8 cellular contexts compared by ENCODE assay signal in genomic region chr6:159720708-159721107, GRCh38. TPM values are rescaled to one million over a fixed set of nuclear protein-coding genes. Genes with fewer than 3 reads are reported as not detected.
DNase-seq lines count a peak whose midpoint lies in the region; ATAC-seq, FAIRE-seq and TF ChIP-seq lines count a peak whose summit lies in the region.

No MANE protein-coding gene starts in this region.

- no peak overlapping the region for H3K4me3 ChIP-seq in bronchial epithelial cell (ENCODE audit: low read depth, low read length)
- no peak overlapping the region for H3K4me3 ChIP-seq in naive thymus-derived CD4-positive, alpha-beta T cell (ENCODE audit: low read length)

- H3K27ac Mint-ChIP-seq in naive thymus-derived CD4-positive, alpha-beta T cell: peak overlapping the region in 1 of 9 donors; percentile 32

- H3K9me3 ChIP-seq in naive thymus-derived CD4-positive, alpha-beta T cell (ENCODE audit: control insufficient read depth in 2 of 3, low read length in 3 of 3): no peaks in the 10 kb centered on the region

- no peaks in the 10 kb centered on the region for H3K36me3 ChIP-seq in bronchial epithelial cell (ENCODE audit: control insufficient read depth, insufficient read depth, low read length)
- no peaks in the 10 kb centered on the region for H3K36me3 ChIP-seq in naive thymus-derived CD4-positive, alpha-beta T cell (ENCODE audit: control insufficient read depth in 2 of 3, insufficient read depth in 3 of 3, low read length in 3 of 3)

- H3K4me3 Mint-ChIP-seq in naive thymus-derived CD4-positive, alpha-beta T cell: no peak overlapping the region

- CTCF ChIA-PET in naive thymus-derived CD4-positive, alpha-beta T cell (lab: Charles Lee): interaction anchor here (0.6 to 1.6 kb wide), 10 partner anchors 9 to 736 kb away, joined by 3 to 7 read pairs (median 3); no protein-coding TSS in a partner anchor

- H3K4me1 ChIP-seq in naive thymus-derived CD4-positive, alpha-beta T cell (ENCODE audit: control insufficient read depth in 2 of 2, insufficient read depth in 2 of 2, low read length in 2 of 2): peaks cover under 1 to 4% of the 10 kb centered on the region in 2 donors

- peaks cover 7 to 18% (median 11%) of the 10 kb centered on the region in 5 donors for H3K36me3 Mint-ChIP-seq in naive thymus-derived CD4-positive, alpha-beta T cell

- H3K4me1 Mint-ChIP-seq in naive thymus-derived CD4-positive, alpha-beta T cell: peaks cover 12 to 33% (median 25%) of the 10 kb centered on the region in 7 donors

- no peak overlapping the region for H3K27ac ChIP-seq in naive thymus-derived CD4-positive, alpha-beta T cell (ENCODE audit: low read depth, low read length)

- peak; percentile 41 for DNase-seq in CD1c-positive myeloid dendritic cell (ENCODE audit: extremely low spot score)
- DNase-seq in NCI-H748 treated with DMSO at 0.1 percent for 48 hours (lab: John Stamatoyannopoulos, UW): peak; percentile 49
- peak; percentile 59 for DNase-seq in bronchial epithelial cell (ENCODE audit: low read depth)
- DNase-seq in naive thymus-derived CD4-positive, alpha-beta T cell: peak in 7 of 9 donors; percentile 54 to 73 (median 65)

- intact Hi-C loops in naive thymus-derived CD4-positive, alpha-beta T cell (cut with micrococcal nuclease): loop anchor here (1.0 to 10.0 kb wide), 7 partner anchors 28 to 906 kb away; partner anchors contain the start of genes EZR (in 1 of the 2) and TAGAP (in 1 of the 2)

- POLR2A ChIA-PET in naive thymus-derived CD4-positive, alpha-beta T cell (lab: Charles Lee): interaction anchor here (1.0 to 1.3 kb wide), 3 partner anchors 26 to 69 kb away, joined by 3 to 6 read pairs (median 3); no protein-coding TSS in a partner anchor

- H3K27me3 Mint-ChIP-seq in naive thymus-derived CD4-positive, alpha-beta T cell: no peaks in the 10 kb centered on the region

- ATAC-seq in naive thymus-derived CD4-positive, alpha-beta T cell: peak; percentile 85
- no peak for ATAC-seq in HG03354 (IDR thresholded peaks at IDR 0.05; ENCODE audit: poor library complexity, severe bottlenecking, unreplicated experiment)
- ATAC-seq in HG03135 (IDR thresholded peaks at IDR 0.05; ENCODE audit: unreplicated experiment): no peak
- ATAC-seq in GM21423 (IDR thresholded peaks at IDR 0.05; ENCODE audit: unreplicated experiment): no peak

- TF ChIP-seq CTCF in GM12874 (IDR thresholded peaks at IDR 0.05; ENCODE audit: insufficient read depth, low read depth, low read length): peak; percentile 21; the same call in 1 of the 2 replicates
- TF ChIP-seq CTCF in bronchial epithelial cell (IDR thresholded peaks at IDR 0.05; ENCODE audit: insufficient read depth, low read length, severe bottlenecking): peak; percentile 40

- H3K27me3 ChIP-seq in bronchial epithelial cell (ENCODE audit: control insufficient read depth, insufficient read depth, low read length): no peaks in the 10 kb centered on the region
- no peaks in the 10 kb centered on the region for H3K27me3 ChIP-seq in naive thymus-derived CD4-positive, alpha-beta T cell (ENCODE audit: control insufficient read depth in 2 of 2, insufficient read depth in 2 of 2, low read length in 2 of 2)

- no peak for FAIRE-seq in bronchial epithelial cell (lab: Jason Lieb, UNC)

- peaks cover 0 to 11% (median 3%) of the 10 kb centered on the region in 11 donors for H3K9me3 Mint-ChIP-seq in naive thymus-derived CD4-positive, alpha-beta T cell

RNA-seq across cellular contexts. Expression of gene WTAP, which starts 6.6 kb away (rescaled TPM):
- 115 and 125 TPM in 2 replicates for total RNA-seq in bronchial epithelial cell
- total RNA-seq in naive thymus-derived CD4-positive, alpha-beta T cell: 100 to 1,000 TPM; 117 to 152 (median 141) TPM
- polyA plus RNA-seq in naive thymus-derived CD4-positive, alpha-beta T cell: 100 to 1,000 TPM; 131 to 133 TPM

RNA-seq across cellular contexts. Expression of gene SOD2, which starts 27.7 kb away (rescaled TPM):
- 62.5 and 71.3 TPM in 2 replicates for total RNA-seq in bronchial epithelial cell
- total RNA-seq in naive thymus-derived CD4-positive, alpha-beta T cell: 100 to 1,000 TPM in 4 of 5 experiments, 10 to 100 TPM in 1; 80.2 to 306 (median 105) TPM
- 100 to 1,000 TPM; 114 to 128 TPM for polyA plus RNA-seq in naive thymus-derived CD4-positive, alpha-beta T cell

RNA-seq across cellular contexts. Expression of gene ACAT2, which starts 41.1 kb away (rescaled TPM):
- 17.5 and 42.9 TPM in 2 replicates for total RNA-seq in bronchial epithelial cell
- total RNA-seq in naive thymus-derived CD4-positive, alpha-beta T cell: 10 to 100 TPM; 18.5 to 53.9 (median 28.0) TPM
- polyA plus RNA-seq in naive thymus-derived CD4-positive, alpha-beta T cell: 10 to 100 TPM; 29.1 to 43.1 TPM
